2 cellular contexts compared by ENCODE assay signal in genomic region chr3:140508545-140508944, GRCh38.
TF ChIP-seq lines count a peak whose summit lies in the region.

No MANE protein-coding gene starts in this region.

TF ChIP-seq in H1, 55 proteins besides CTCF, POLR2A, EP300 and RAD21 (continued from another document):
- TF ChIP-seq SAP30 (IDR thresholded peaks at IDR 0.05; ENCODE audit: insufficient read depth, insufficient replicate concordance, low read length) (no peak), FOSL1 (IDR thresholded peaks at IDR 0.05; ENCODE audit: insufficient read depth, low read depth, low read length) (no peak), TAF1 (IDR thresholded peaks at IDR 0.05; ENCODE audit: low read depth, low read length) (no peak), SP4 (IDR thresholded peaks at IDR 0.05; ENCODE audit: low read length) (no peak), RXRA (IDR thresholded peaks at IDR 0.05; ENCODE audit: insufficient read depth, low read depth, low read length) (no peak), ATF3 (IDR thresholded peaks at IDR 0.05; ENCODE audit: insufficient read depth, low read depth, low read length) (no peak), MAFK (IDR thresholded peaks at IDR 0.05; ENCODE audit: low read depth, low read length) (no peak), HDAC2 (IDR thresholded peaks at IDR 0.05; ENCODE audit: borderline replicate concordance in 1 of 2, low read depth in 2 of 2, low read length in 2 of 2) (no peak)

TF ChIP-seq in SK-N-SH treated with all-trans-retinoic acid at 6 μM for 48 hours, 23 proteins besides CTCF, POLR2A, EP300 and RAD21:
- no peak for TF ChIP-seq CSRNP3 (CRISPR knock-in tag; IDR thresholded peaks at IDR 0.05)
- TF ChIP-seq ISL1 (CRISPR knock-in tag; IDR thresholded peaks at IDR 0.05): no peak
- TF ChIP-seq ZFP3 (CRISPR knock-in tag; IDR thresholded peaks at IDR 0.05): no peak
- TF ChIP-seq ZNF70 (CRISPR knock-in tag; IDR thresholded peaks at IDR 0.05): no peak
- TF ChIP-seq BACH2 (CRISPR knock-in tag; IDR thresholded peaks at IDR 0.05; ENCODE audit: borderline replicate concordance): no peak
